ENCODE assay signal across 21 cellular contexts in the genomic region with DNA sequence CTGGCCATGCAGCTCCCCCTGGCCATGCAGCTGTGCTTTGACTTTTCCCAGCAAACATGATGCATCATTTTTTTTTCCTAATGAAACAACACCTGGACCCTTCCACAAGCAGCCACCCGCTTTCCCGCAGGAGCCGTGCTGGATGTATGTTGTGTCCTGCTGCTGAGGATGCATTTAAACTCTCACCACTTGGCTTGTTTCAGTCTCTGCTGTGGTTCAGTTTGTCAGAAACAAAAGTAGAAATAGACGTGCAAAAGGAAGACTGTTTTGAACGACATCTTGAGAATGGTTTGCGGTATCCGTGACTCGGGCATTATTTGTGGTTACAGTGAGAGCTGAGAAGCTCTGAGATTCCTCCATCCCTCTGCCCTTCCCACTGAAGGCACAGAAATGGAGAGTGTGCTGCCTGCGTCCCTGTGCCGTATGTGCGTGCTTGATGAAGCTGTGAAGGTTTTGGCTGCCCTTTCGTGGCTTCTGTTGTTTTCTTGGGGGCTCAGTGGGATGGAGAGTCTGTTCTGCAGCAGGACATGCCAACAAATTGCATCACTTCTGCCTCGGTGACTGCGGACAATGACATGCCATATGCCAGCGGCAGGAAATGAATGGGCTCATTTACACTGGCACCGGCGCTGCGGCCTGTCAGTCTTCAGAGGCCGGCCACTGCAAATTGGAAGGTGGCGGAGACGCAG.
A peak's percentile ranks its signal among the peaks of the same experiment; 100 is the strongest.
DNase-seq lines count a peak whose midpoint lies in the region; ATAC-seq, FAIRE-seq and TF ChIP-seq lines count a peak whose summit lies in the region.
"Had no signal": no experiment of that assay in that cellular context is flagged by ENCODE, and none has a peak within 500 bp of the region (broad histone marks: within the 10 kb centered on the region; RNA-seq: fewer than 3 reads in every experiment).

No MANE protein-coding gene starts in this region.

- H3K56ac ChIP-seq in H1 (replicated peaks; ENCODE audit: insufficient read length, low read depth, low read length), result no peak overlapping the region

- no peak for TF ChIP-seq RAD21 in H1 (IDR thresholded peaks at IDR 0.05 in 1 of 2, conservative IDR thresholded peaks at IDR 0.05 in 1 of 2; ENCODE audit: low read depth in 2 of 2, low read length in 2 of 2)

- peaks cover 5% of the 10 kb centered on the region; the same call in 1 of the 2 replicates for H3K23me2 ChIP-seq in H1 (ENCODE audit: low read depth, low read length)

- TF ChIP-seq POLR2A in H1 (IDR thresholded peaks at IDR 0.05; ENCODE audit: control extremely low read depth in 1 of 2, low read depth in 2 of 2, low read length in 2 of 2), result no peak

- no peak overlapping the region; the same call in 1 of the 2 replicates for H2AK5ac ChIP-seq in H1 (ENCODE audit: low read depth, low read length)

- no peak overlapping the region for H3K4ac ChIP-seq in H1 (replicated peaks; ENCODE audit: insufficient read length, low read depth, low read length)

- H2AFZ ChIP-seq in H1 (ENCODE audit: low read length), result peak overlapping the region; percentile 81; the same call in 1 of the 2 replicates
- H2AFZ ChIP-seq: GM23248, parathyroid adenoma had no signal

- peaks cover 0 to 8% of the 10 kb centered on the region in 2 experiments; a peak in 1 of 4 replicates for H3K9me3 ChIP-seq in H1 (ENCODE audit: insufficient read depth in 2 of 2, low read depth in 1 of 2, low read length in 1 of 2)
- H3K9me3 ChIP-seq: upper lobe of left lung had no signal

- H3K18ac ChIP-seq in H1 (ENCODE audit: extremely low read depth, low read length), result no peak overlapping the region

- no peaks in the 10 kb centered on the region for H3K79me1 ChIP-seq in H1 (ENCODE audit: low read depth, low read length)

- no peak overlapping the region for H2BK20ac ChIP-seq in H1 (ENCODE audit: low read length)

- no peak overlapping the region for H3K9ac ChIP-seq in H1 (replicated peaks in 1 of 4; ENCODE audit: extremely low read depth in 1 of 4, low read depth in 3 of 4, low read length in 3 of 4)
- H3K9ac ChIP-seq: GM23248, parathyroid adenoma had no signal

- no peak for TF ChIP-seq EP300 in H1 (IDR thresholded peaks at IDR 0.05; ENCODE audit: borderline replicate concordance in 1 of 2, low read depth in 2 of 2, low read length in 2 of 2)

- no peaks in the 10 kb centered on the region for H3K79me2 ChIP-seq in H1 (ENCODE audit: control insufficient read depth in 1 of 2, insufficient read depth in 2 of 2, low read length in 2 of 2)
- H3K79me2 ChIP-seq: parathyroid adenoma had no signal

- ATAC-seq in GM18907 (IDR thresholded peaks at IDR 0.05; ENCODE audit: unreplicated experiment) (no peak), left ventricle myocardium superior (no peak)
- ATAC-seq: activated naive CD8-positive, alpha-beta T cell treated with anti-CD3 and anti-CD28 coated beads, Interleukin-2, amount 50 U/mL, for 24 hours; SK-N-SH treated with all-trans-retinoic acid at 6 μM for 48 hours had no signal

- DNase-seq in DMS 273 (lab: John Stamatoyannopoulos, UW; ENCODE audit: unreplicated experiment) (peak; percentile 46), DMS 273 treated with DMSO at 0.1 percent for 48 hours (lab: John Stamatoyannopoulos, UW) (no peak), NCI-H774 (lab: John Stamatoyannopoulos, UW) (peak; percentile 26), H1 (ENCODE audit: low read depth in 1 of 2, low spot score in 2 of 2) (no peak), posterior cingulate gyrus (peak in 7 of 10 donors; percentile 22 to 92 (median 54)), left ventricle myocardium superior (no peak)
- no peak for DNase-seq in activated effector memory CD4-positive, alpha-beta T cell treated with Interleukin-2 at 50 U/mL for 16 hours
- DNase-seq: activated CD4-positive, alpha-beta T cell treated with anti-CD3 and anti-CD28 coated beads for 1 hour; activated naive CD8-positive, alpha-beta T cell treated with anti-CD3 and anti-CD28 coated beads, Interleukin-2, amount 50 U/mL, for 24 hours; effector memory CD4-positive, alpha-beta T cell; GDM1; GM23248; KBM-7; NCI-H2171 treated with DMSO at 0.1 percent for 48 hours; NK-92 treated with Interleukin-12 subunit alpha and Interleukin-12 subunit beta, amount 100 ng/mL, for 24 hours; RPMI8226 had no signal

- FAIRE-seq in H1 (lab: Jason Lieb, UNC), result no peak

- WGBS in H1 (ENCODE audit: extremely low coverage in 1 of 2, insufficient coverage in 1 of 2, insufficient read length in 1 of 2, insufficient replicate concordance in 2 of 2, low coverage in 1 of 2, low lambda C conversion rate in 2 of 2, missing lambda C conversion rate in 1 of 2), 2 experiments, result 89% methylated on average over 21 of the region's 21 CpGs; no CpG with 5 or more reads in 1 of the 2 experiments

- H3K4me3 ChIP-seq in H1 (ENCODE audit: extremely low read depth in 1 of 4, insufficient read depth in 2 of 4, low read depth in 3 of 4, low read length in 4 of 4), result no peak overlapping the region
- H3K4me3 ChIP-seq: GM23248, upper lobe of left lung had no signal

- intact Hi-C loops in posterior cingulate gyrus (cut with DNase I) (no loop called here), left ventricle myocardium superior (cut with micrococcal nuclease) (no loop called here)

- H4K8ac ChIP-seq in H1 (ENCODE audit: extremely low read depth, insufficient read depth, low read length), result peak overlapping the region; percentile 64; the same call in 1 of the 2 replicates

- no peak overlapping the region for H2BK15ac ChIP-seq in H1 (ENCODE audit: low read length)

- no peaks in the 10 kb centered on the region for H3K27me3 ChIP-seq in H1 (replicated peaks in 1 of 4; ENCODE audit: control insufficient read depth in 3 of 4, extremely low read depth in 1 of 4, insufficient read depth in 3 of 4, low read length in 3 of 4)
- H3K27me3 ChIP-seq: upper lobe of left lung had no signal

- no peak overlapping the region for H3K27ac ChIP-seq in H1 (ENCODE audit: low read depth, low read length)
- H3K27ac ChIP-seq: 22Rv1, GM23248, parathyroid adenoma, upper lobe of left lung had no signal

- no peak for TF ChIP-seq CTCF in H1 (IDR thresholded peaks at IDR 0.05; ENCODE audit: control extremely low read depth in 1 of 3, insufficient read depth in 1 of 3, low read depth in 1 of 3, low read length in 3 of 3)

- no peak overlapping the region for H4K91ac ChIP-seq in H1 (replicated peaks; ENCODE audit: insufficient read length, low read length)

- H2BK5ac ChIP-seq in H1 (ENCODE audit: low read depth, low read length), result no peak overlapping the region

- H3K4me1 ChIP-seq in H1 (replicated peaks in 1 of 4; ENCODE audit: control insufficient read depth in 3 of 4, insufficient read depth in 4 of 4, low read length in 3 of 4), result no peaks in the 10 kb centered on the region
- H3K4me1 ChIP-seq: parathyroid adenoma, upper lobe of left lung had no signal

- no peak overlapping the region for H3K4me2 ChIP-seq in H1 (ENCODE audit: insufficient read depth in 1 of 2, low read depth in 2 of 2, low read length in 2 of 2)

- H3K36me3 ChIP-seq in H1 (ENCODE audit: control insufficient read depth in 2 of 4, insufficient read depth in 4 of 4, low read length in 3 of 4), result no peaks in the 10 kb centered on the region
- H3K36me3 ChIP-seq: upper lobe of left lung had no signal

- CTCF ChIA-PET in H1 (lab: Charles Lee; ENCODE audit: partially characterized antibody), result interaction anchor here (0.7 to 2.2 kb wide), 3 partner anchors 10 to 28 kb away, joined by 3 to 5 read pairs (median 3); no protein-coding TSS in a partner anchor

- peaks cover 0 to 5% of the 10 kb centered on the region in 2 experiments for H4K20me1 ChIP-seq in H1 (replicated peaks in 1 of 2; ENCODE audit: control insufficient read depth in 1 of 2, insufficient read depth in 2 of 2, low read length in 2 of 2)

- H2BK12ac ChIP-seq in H1 (ENCODE audit: low read depth, low read length), result no peak overlapping the region

- H3K23ac ChIP-seq in H1 (ENCODE audit: insufficient read length), result no peak overlapping the region

- POLR2A ChIA-PET in H1 (lab: Charles Lee; ENCODE audit: partially characterized antibody), result no interaction called here

- no peak overlapping the region for H4K5ac ChIP-seq in H1 (ENCODE audit: insufficient read length, low read depth, low read length)

- H2BK120ac ChIP-seq in H1 (replicated peaks; ENCODE audit: low read depth, low read length), result no peak overlapping the region

- H3K14ac ChIP-seq in H1 (ENCODE audit: insufficient read length), result no peak overlapping the region

TF ChIP-seq in H1, 55 proteins besides CTCF, POLR2A, EP300 and RAD21:
- TF ChIP-seq POLR2AphosphoS5 (IDR thresholded peaks at IDR 0.05; ENCODE audit: low read depth, low read length) (no peak), SP1 (IDR thresholded peaks at IDR 0.05; ENCODE audit: low read depth, low read length) (no peak), SP4 (IDR thresholded peaks at IDR 0.05; ENCODE audit: low read length) (no peak), HDAC6 (IDR thresholded peaks at IDR 0.05; ENCODE audit: low read depth, low read length) (no peak), CTBP2 (IDR thresholded peaks at IDR 0.05; ENCODE audit: borderline replicate concordance, insufficient read depth, insufficient read length, low read length) (no peak), SIX5 (IDR thresholded peaks at IDR 0.05; ENCODE audit: low read depth, low read length) (no peak), PHF8 (conservative IDR thresholded peaks at IDR 0.05; ENCODE audit: low read depth, low read length) (no peak), BRCA1 (IDR thresholded peaks at IDR 0.05; ENCODE audit: low read depth, low read length) (no peak)

Comparison
In these comparisons a context has a peak if more than half of its experiments do, and no peak if none do; other contexts are left out.
1. DNase-seq: peak in DMS 273 (single experiment), NCI-H774 (single experiment) and posterior cingulate gyrus (7 of 10); none in DMS 273 treated with DMSO at 0.1 percent for 48 hours (single experiment), H1 (0 of 2), activated effector memory CD4-positive, alpha-beta T cell treated with Interleukin-2 at 50 U/mL for 16 hours (single experiment) and left ventricle myocardium superior (single experiment).